12 cellular contexts compared by ENCODE assay signal in genomic region chr14:90403065-90403464, GRCh38. TPM values are rescaled to one million over a fixed set of nuclear protein-coding genes. Genes with fewer than 3 reads are reported as not detected.
A peak's percentile ranks its signal among the peaks of the same experiment; 100 is the strongest.
DNase-seq lines count a peak whose midpoint lies in the region; ATAC-seq, FAIRE-seq and TF ChIP-seq lines count a peak whose summit lies in the region.
"Had no signal": no experiment of that assay in that cellular context is flagged by ENCODE, and none has a peak within 500 bp of the region (broad histone marks: within the 10 kb centered on the region; RNA-seq: fewer than 3 reads in every experiment).

No MANE protein-coding gene starts in this region.

- intact Hi-C loops in natural killer cell (cut with micrococcal nuclease) (no loop called here), pancreas (cut with DNase I) (loop anchor here in 2 of 3 donors (10.0 kb wide), 3 partner anchors 112 to 282 kb away; no protein-coding TSS in a partner anchor)

- H3K4me3 ChIP-seq in pancreas = no peak overlapping the region

- H3K4me1 Mint-ChIP-seq in stimulated activated naive CD8-positive, alpha-beta T cell treated with anti-CD3 and anti-CD28 coated beads, Interleukin-15, Interleukin-2, amounts not matched to agents 100 ng/mL and 50 ng/mL, for 24 hours (ENCODE audit: low read depth) = peaks cover 82% of the 10 kb centered on the region
- H3K4me1 Mint-ChIP-seq in brain (peaks cover 94% of the 10 kb centered on the region), natural killer cell (peaks cover 78 to 88% of the 10 kb centered on the region in 2 donors)

- peaks cover 0 to 58% (median 26%) of the 10 kb centered on the region in 3 donors for H3K36me3 ChIP-seq in pancreas

- TF ChIP-seq CTCF in brain (conservative IDR thresholded peaks at IDR 0.05) (no peak), natural killer cell (IDR thresholded peaks at IDR 0.05) (no peak), pancreas (IDR thresholded peaks at IDR 0.05) (no peak)

- ATAC-seq in stimulated activated naive CD8-positive, alpha-beta T cell treated with anti-CD3 and anti-CD28 coated beads, Interleukin-15, Interleukin-2, amounts not matched to agents 100 U/mL and 50 U/mL, for 24 hours = no peak
- ATAC-seq in natural killer cell (no peak), HG03565 (IDR thresholded peaks at IDR 0.05; ENCODE audit: unreplicated experiment) (no peak), pancreas (no peak), GM18511 (IDR thresholded peaks at IDR 0.05; ENCODE audit: unreplicated experiment) (no peak)
- ATAC-seq: SK-N-SH treated with all-trans-retinoic acid at 6 μM for 48 hours had no signal

- no peak for DNase-seq in stimulated activated naive CD8-positive, alpha-beta T cell treated with anti-CD3 and anti-CD28 coated beads, Interleukin-15, Interleukin-2, amounts not matched to agents 100 U/mL and 50 U/mL, for 24 hours
- DNase-seq in natural killer cell (no peak), pancreas (no peak), GF-D8 (lab: John Stamatoyannopoulos, UW) (no peak)
- DNase-seq: NCI-H345 had no signal

- WGBS in pancreas, 2 donors = 87 to 88% methylated on average over 2 of the region's 2 CpGs

- H3K27me3 Mint-ChIP-seq in stimulated activated naive CD8-positive, alpha-beta T cell treated with anti-CD3 and anti-CD28 coated beads, Interleukin-15, Interleukin-2, amounts not matched to agents 100 ng/mL and 50 ng/mL, for 24 hours = no peaks in the 10 kb centered on the region
- H3K27me3 Mint-ChIP-seq in brain (peaks cover 7% of the 10 kb centered on the region), natural killer cell (ENCODE audit: low read depth in 2 of 2) (no peaks in the 10 kb centered on the region)

- H3K36me3 Mint-ChIP-seq in stimulated activated naive CD8-positive, alpha-beta T cell treated with anti-CD3 and anti-CD28 coated beads, Interleukin-15, Interleukin-2, amounts not matched to agents 100 ng/mL and 50 ng/mL, for 24 hours (ENCODE audit: low read depth) = peaks cover 86% of the 10 kb centered on the region
- H3K36me3 Mint-ChIP-seq in brain (peaks cover 78% of the 10 kb centered on the region), natural killer cell (peaks cover 49% of the 10 kb centered on the region)

- no peaks in the 10 kb centered on the region for H3K9me3 ChIP-seq in pancreas

- H3K27ac ChIP-seq in pancreas = no peak overlapping the region

- no peak overlapping the region for H3K4me3 Mint-ChIP-seq in stimulated activated naive CD8-positive, alpha-beta T cell treated with anti-CD3 and anti-CD28 coated beads, Interleukin-15, Interleukin-2, amounts not matched to agents 100 ng/mL and 50 ng/mL, for 24 hours
- H3K4me3 Mint-ChIP-seq in brain (peak overlapping the region in 3 of 5 experiments; percentile 46 to 55 (median 53)), natural killer cell (peak overlapping the region; percentile 21)

- H3K27me3 ChIP-seq in pancreas = no peaks in the 10 kb centered on the region

- H3K4me1 ChIP-seq in pancreas = peaks cover 6 to 20% (median 18%) of the 10 kb centered on the region in 3 donors

- no peak for FAIRE-seq in pancreas (lab: Jason Lieb, UNC)
- FAIRE-seq: RCC 7860 had no signal

- no peaks in the 10 kb centered on the region for H3K9me3 Mint-ChIP-seq in stimulated activated naive CD8-positive, alpha-beta T cell treated with anti-CD3 and anti-CD28 coated beads, Interleukin-15, Interleukin-2, amounts not matched to agents 100 ng/mL and 50 ng/mL, for 24 hours
- H3K9me3 Mint-ChIP-seq in brain (no peaks in the 10 kb centered on the region), natural killer cell (no peaks in the 10 kb centered on the region)
- H3K9me3 Mint-ChIP-seq: activated T-helper 2 cell treated with anti-CD3 and anti-CD28 coated beads, Interferon-gamma antibody, Interleukin-2, Interleukin-4, amounts not matched to agents 10 μg/mL and 5 μg/mL and 100 μg/mL, durations not matched to agents 14 hours and 24 hours and 36 hours had no signal

- peak overlapping the region; percentile 84 for H3K27ac Mint-ChIP-seq in stimulated activated naive CD8-positive, alpha-beta T cell treated with anti-CD3 and anti-CD28 coated beads, Interleukin-15, Interleukin-2, amounts not matched to agents 100 ng/mL and 50 ng/mL, for 24 hours
- H3K27ac Mint-ChIP-seq in brain = peak overlapping the region in 4 of 5 experiments; percentile 81 to 91 (median 86)
- peak overlapping the region; percentile 95 to 96 for H3K27ac Mint-ChIP-seq in natural killer cell
- H3K27ac Mint-ChIP-seq: activated T-helper 2 cell treated with anti-CD3 and anti-CD28 coated beads, Interferon-gamma antibody, Interleukin-2, Interleukin-4, amounts not matched to agents 10 μg/mL and 5 μg/mL and 100 μg/mL, durations not matched to agents 14 hours and 24 hours and 36 hours had no signal

RNA-seq across cellular contexts. Expression of gene CALM1, which starts 6.2 kb away (rescaled TPM):
- 668 TPM for polyA plus RNA-seq in brain (ENCODE audit: insufficient read depth, low read depth, low replicate concordance)
- 1,000 to 10,000 TPM in 1 of 3 donors, 100 to 1,000 TPM in 2; 868 to 1,074 (median 907) TPM for total RNA-seq in natural killer cell
- 100 to 1,000 TPM; 104 to 181 (median 141) TPM for total RNA-seq in pancreas
- polyA plus RNA-seq in pancreas = 100 to 1,000 TPM; 116 to 181 TPM

Comparison
In these comparisons a context has a peak if more than half of its experiments do, and no peak if none do; other contexts are left out.
1. RNA of gene CALM1, which starts 6.2 kb away (total RNA-seq): 868 to 1,074 TPM in natural killer cell; 104 to 181 TPM in pancreas; every median in the first group is over 4 times any median in the second.
2. Peak in every context shown above with its lines, with median percentiles within 50 percentile points of each other: H3K27ac Mint-ChIP-seq.